In genomic region chr16:11595908-11596504, GRCh38 we compare ENCODE assay signal across 1 cellular context.
TF ChIP-seq lines count a peak whose summit lies in the region.

No MANE protein-coding gene starts in this region.

TF ChIP-seq in HEK293, 187 proteins besides CTCF, POLR2A, EP300 and RAD21 (continued from another document):
- TF ChIP-seq ZNF266 (tag by site-specific recombination; IDR thresholded peaks at IDR 0.05; ENCODE audit: low read depth) = no peak
